Comparison of ENCODE assay signal across 1 cellular context in genomic region chr20:35207950-35208611, GRCh38.
A peak's percentile ranks its signal among the peaks of the same experiment; 100 is the strongest.
TF ChIP-seq lines count a peak whose summit lies in the region.

No MANE protein-coding gene starts in this region.

TF ChIP-seq in K562, 482 proteins besides CTCF, POLR2A, EP300 and RAD21 (continued from another document):
- 0 out of 6 replicates have a peak, but pooled peaks of 1 of the 3 experiments have one; percentile 29 for TF ChIP-seq ZBTB11 (CRISPR knock-in tag; IDR thresholded peaks at IDR 0.05)
- TF ChIP-seq FOXA3 (CRISPR knock-in tag; conservative IDR thresholded peaks at IDR 0.05 in 1 of 2, IDR thresholded peaks at IDR 0.05 in 1 of 2), result 0 out of 4 replicates have a peak, but pooled peaks of 1 of the 2 experiments have one; percentile 21
- TF ChIP-seq ZNF778 (CRISPR knock-in tag; IDR thresholded peaks at IDR 0.05), result no peak
- no peak for TF ChIP-seq CBX8 (IDR thresholded peaks at IDR 0.05; ENCODE audit: borderline replicate concordance, extremely low read depth, low read depth, low read length, poor library complexity, severe bottlenecking)
- TF ChIP-seq NRF1 (conservative IDR thresholded peaks at IDR 0.05 in 1 of 2, IDR thresholded peaks at IDR 0.05 in 1 of 2), result no peak
- TF ChIP-seq FOXP1 (CRISPR knock-in tag; IDR thresholded peaks at IDR 0.05), result no peak
- no peak for TF ChIP-seq ZNF586 (CRISPR knock-in tag; conservative IDR thresholded peaks at IDR 0.05)
- no peak for TF ChIP-seq PRDM10 (IDR thresholded peaks at IDR 0.05; ENCODE audit: partially characterized antibody)
- TF ChIP-seq ZNF655 (CRISPR knock-in tag; IDR thresholded peaks at IDR 0.05), result no peak
- no peak for TF ChIP-seq SNAPC5 (CRISPR knock-in tag; IDR thresholded peaks at IDR 0.05)
- peak; percentile 96 for TF ChIP-seq SMC3 (conservative IDR thresholded peaks at IDR 0.05; ENCODE audit: insufficient read depth, low read depth, low read length)
- TF ChIP-seq BDP1 (IDR thresholded peaks at IDR 0.05; ENCODE audit: insufficient read depth, insufficient read length), result no peak
- peak; percentile 75 for TF ChIP-seq NCOR1 (IDR thresholded peaks at IDR 0.05)
- TF ChIP-seq THAP12 (CRISPR knock-in tag; IDR thresholded peaks at IDR 0.05), result no peak
- no peak for TF ChIP-seq RFX5 (IDR thresholded peaks at IDR 0.05; ENCODE audit: low read depth, low read length)
- TF ChIP-seq RBFOX2 (IDR thresholded peaks at IDR 0.05; ENCODE audit: low read depth, low read length), result no peak
- TF ChIP-seq ZNF785 (CRISPR knock-in tag; IDR thresholded peaks at IDR 0.05), result no peak
- no peak for TF ChIP-seq ZNF274 (IDR thresholded peaks at IDR 0.05; ENCODE audit: borderline replicate concordance, low read depth, low read length)
- TF ChIP-seq ATF1 (CRISPR knock-in tag; IDR thresholded peaks at IDR 0.05), result no peak
- 0 out of 2 replicates have a peak, but pooled peaks have one; percentile 20 for TF ChIP-seq ATF1 (tag; IDR thresholded peaks at IDR 0.05)
- 0 out of 2 replicates have a peak, but pooled peaks have one; percentile 10 for TF ChIP-seq ZNF121 (CRISPR knock-in tag; conservative IDR thresholded peaks at IDR 0.05)
- TF ChIP-seq PHB2 (IDR thresholded peaks at IDR 0.05; ENCODE audit: low read depth), result no peak
- no peak for TF ChIP-seq ELK1 (CRISPR knock-in tag; IDR thresholded peaks at IDR 0.05)
- no peak for TF ChIP-seq ZNF408 (CRISPR knock-in tag; IDR thresholded peaks at IDR 0.05; ENCODE audit: low read depth)
- TF ChIP-seq MTA2 (IDR thresholded peaks at IDR 0.05; ENCODE audit: low read depth), result peak; percentile 56; the same call in 1 of the 2 replicates
- TF ChIP-seq FOXK2 (conservative IDR thresholded peaks at IDR 0.05 in 1 of 2, IDR thresholded peaks at IDR 0.05 in 1 of 2; ENCODE audit: low read depth in 2 of 2), result peak in 1 of 2 experiments; percentile 41; a peak in 1 of 4 replicates
- peak; percentile 21; the same call in 1 of the 2 replicates for TF ChIP-seq TARDBP (IDR thresholded peaks at IDR 0.05)
- peak; percentile 97 for TF ChIP-seq ARID2 (IDR thresholded peaks at IDR 0.05)
- no peak for TF ChIP-seq HMG20A (CRISPR knock-in tag; conservative IDR thresholded peaks at IDR 0.05)
- TF ChIP-seq THRB (CRISPR knock-in tag; conservative IDR thresholded peaks at IDR 0.05), result no peak
- peak; percentile 9 for TF ChIP-seq ZFP36 (IDR thresholded peaks at IDR 0.05; ENCODE audit: low read depth, low read length, partially characterized antibody)
- no peak for TF ChIP-seq NCOA4 (IDR thresholded peaks at IDR 0.05; ENCODE audit: partially characterized antibody)
- 0 out of 2 replicates have a peak, but pooled peaks have one; percentile 18 for TF ChIP-seq RB1 (IDR thresholded peaks at IDR 0.05; ENCODE audit: low read depth)
- TF ChIP-seq SOX6 (IDR thresholded peaks at IDR 0.05), result peak; percentile 88
- TF ChIP-seq FOXJ2 (tag; IDR thresholded peaks at IDR 0.05), result no peak
- TF ChIP-seq NCOA1 (IDR thresholded peaks at IDR 0.05; ENCODE audit: low read depth), result no peak
- no peak for TF ChIP-seq CBX5 (IDR thresholded peaks at IDR 0.05; ENCODE audit: borderline replicate concordance, low read depth)
- TF ChIP-seq GATAD2B (IDR thresholded peaks at IDR 0.05; ENCODE audit: borderline replicate concordance), result peak; percentile 54; the same call in 1 of the 2 replicates
- no peak for TF ChIP-seq ZNF253 (CRISPR knock-in tag; conservative IDR thresholded peaks at IDR 0.05)
- no peak for TF ChIP-seq ID3 (CRISPR knock-in tag; IDR thresholded peaks at IDR 0.05)
- peak; percentile 89 for TF ChIP-seq ID3 (tag; IDR thresholded peaks at IDR 0.05)
- TF ChIP-seq NR2F6 (CRISPR knock-in tag; IDR thresholded peaks at IDR 0.05), result no peak
- TF ChIP-seq RCOR1 (IDR thresholded peaks at IDR 0.05; ENCODE audit: borderline replicate concordance in 1 of 2, low read depth in 2 of 2, low read length in 2 of 2), result peak in 1 of 2 experiments; percentile 86; a peak in 2 of 4 replicates
- no peak for TF ChIP-seq ZFPM2 (CRISPR knock-in tag; IDR thresholded peaks at IDR 0.05)
- TF ChIP-seq CC2D1A (IDR thresholded peaks at IDR 0.05), result peak; percentile 84; the same call in 1 of the 2 replicates
- TF ChIP-seq JUND (IDR thresholded peaks at IDR 0.05; ENCODE audit: borderline replicate concordance, low read depth, low read length), result peak; percentile 58; the same call in 1 of the 2 replicates
- TF ChIP-seq JUND (tag; IDR thresholded peaks at IDR 0.05; ENCODE audit: borderline replicate concordance, low read depth, low read length), result peak; percentile 70; the same call in 2 of the 3 replicates
- peak; percentile 70 for TF ChIP-seq CBFA2T2 (conservative IDR thresholded peaks at IDR 0.05)
